In genomic region chr6:141035312-141036058, GRCh38 we compare ENCODE assay signal across 27 cellular contexts.
"Had no signal": no experiment of that assay in that cellular context is flagged by ENCODE, and none has a peak within 500 bp of the region (broad histone marks: within the 10 kb centered on the region; RNA-seq: fewer than 3 reads in every experiment).

No MANE protein-coding gene starts in this region.

- H3K9me3 Mint-ChIP-seq: activated naive CD8-positive, alpha-beta T cell treated with anti-CD3 and anti-CD28 coated beads, Interleukin-2, amount 10 ng/mL, durations not matched to agents 7 days and 5 days had no signal

- H3K9me3 ChIP-seq: adrenal gland, Peyer's patch, SJSA1 had no signal

- H3K4me2 ChIP-seq: KMS-11 had no signal

- H3K4me1 ChIP-seq: adrenal gland, Peyer's patch, SJSA1 had no signal

- H3K27me3 Mint-ChIP-seq: activated naive CD8-positive, alpha-beta T cell treated with anti-CD3 and anti-CD28 coated beads, Interleukin-2, amount 10 ng/mL, durations not matched to agents 7 days and 5 days; brain; T-helper 17 cell had no signal

- H3K27me3 ChIP-seq: adrenal gland, cardiac muscle cell, Peyer's patch, SJSA1 had no signal

- H3K36me3 Mint-ChIP-seq: activated naive CD8-positive, alpha-beta T cell treated with anti-CD3 and anti-CD28 coated beads, Interleukin-2, amount 10 ng/mL, durations not matched to agents 7 days and 5 days; brain had no signal

- H3K4me3 Mint-ChIP-seq: activated CD8-positive, alpha-beta T cell treated with anti-CD3 and anti-CD28 coated beads, Interleukin-2, amount 10 ng/mL, durations not matched to agents 7 days and 5 days; activated naive CD8-positive, alpha-beta T cell treated with anti-CD3 and anti-CD28 coated beads, Interleukin-2, amount 10 ng/mL, durations not matched to agents 7 days and 5 days; brain; T-helper 17 cell; WTC11 had no signal

- ATAC-seq: activated CD8-positive, alpha-beta T cell treated with anti-CD3 and anti-CD28 coated beads, Interleukin-2, amount 10 ng/mL, durations not matched to agents 7 days and 5 days; T-helper 17 cell; WTC11 had no signal

- H3K4me1 Mint-ChIP-seq: activated naive CD8-positive, alpha-beta T cell treated with anti-CD3 and anti-CD28 coated beads, Interleukin-2, amount 10 ng/mL, durations not matched to agents 7 days and 5 days; brain; T-helper 17 cell; WTC11 had no signal

- H3K9ac ChIP-seq: KMS-11 had no signal

- H3K36me3 ChIP-seq: adrenal gland, cardiac muscle cell, Peyer's patch, SJSA1 had no signal

- H3K27ac ChIP-seq: adrenal gland, cardiac muscle cell, KMS-11, Peyer's patch, RWPE1, SJSA1 had no signal

- H3K27ac Mint-ChIP-seq: activated CD8-positive, alpha-beta T cell treated with anti-CD3 and anti-CD28 coated beads, Interleukin-2, amount 10 ng/mL, durations not matched to agents 7 days and 5 days; activated naive CD8-positive, alpha-beta T cell treated with anti-CD3 and anti-CD28 coated beads, Interleukin-2, amount 10 ng/mL, durations not matched to agents 7 days and 5 days; T-helper 17 cell; WTC11 had no signal

- H3K4me3 ChIP-seq: adrenal gland, cardiac muscle cell, Peyer's patch, SJSA1 had no signal

- DNase-seq: activated CD4-positive, alpha-beta T cell treated with anti-CD3 and anti-CD28 coated beads for 48 hours; activated CD4-positive, alpha-beta T cell treated with anti-CD3 and anti-CD28 coated beads, Interleukin-2, amount 50 U/mL, for 4 hours; activated CD4-positive, CD25-positive, alpha-beta regulatory T cell treated with anti-CD3 and anti-CD28 coated beads, Interleukin-2, amount 50 U/mL, for 72 hours; activated CD8-positive, alpha-beta memory T cell treated with anti-CD3 and anti-CD28 coated beads, Interleukin-2, amount 50 U/mL, for 48 hours; activated CD8-positive, alpha-beta T cell treated with anti-CD3 and anti-CD28 coated beads, Interleukin-2, amount 10 ng/mL, durations not matched to agents 7 days and 5 days; activated naive CD4-positive, alpha-beta T cell treated with anti-CD3 and anti-CD28 coated beads, Interleukin-2, amount 50 U/mL, for 16 hours; activated naive CD8-positive, alpha-beta T cell treated with anti-CD3 and anti-CD28 coated beads, Interleukin-2, amount 10 ng/mL, durations not matched to agents 7 days and 5 days; activated T-cell treated with anti-CD3 and anti-CD28 coated beads, Interleukin-2, amount 50 U/mL, for 1 hour; adrenal gland; anterior cingulate cortex; NCI-H1092; NCI-H1417; NCI-H2029; NCI-H2107; NCI-H2171 treated with DMSO at 0.1 percent for 48 hours; NCI-H345; NCI-H524; Peyer's patch; Right ventricle myocardium superior; T-helper 17 cell; T-helper 9 cell had no signal
